In the genomic region with DNA sequence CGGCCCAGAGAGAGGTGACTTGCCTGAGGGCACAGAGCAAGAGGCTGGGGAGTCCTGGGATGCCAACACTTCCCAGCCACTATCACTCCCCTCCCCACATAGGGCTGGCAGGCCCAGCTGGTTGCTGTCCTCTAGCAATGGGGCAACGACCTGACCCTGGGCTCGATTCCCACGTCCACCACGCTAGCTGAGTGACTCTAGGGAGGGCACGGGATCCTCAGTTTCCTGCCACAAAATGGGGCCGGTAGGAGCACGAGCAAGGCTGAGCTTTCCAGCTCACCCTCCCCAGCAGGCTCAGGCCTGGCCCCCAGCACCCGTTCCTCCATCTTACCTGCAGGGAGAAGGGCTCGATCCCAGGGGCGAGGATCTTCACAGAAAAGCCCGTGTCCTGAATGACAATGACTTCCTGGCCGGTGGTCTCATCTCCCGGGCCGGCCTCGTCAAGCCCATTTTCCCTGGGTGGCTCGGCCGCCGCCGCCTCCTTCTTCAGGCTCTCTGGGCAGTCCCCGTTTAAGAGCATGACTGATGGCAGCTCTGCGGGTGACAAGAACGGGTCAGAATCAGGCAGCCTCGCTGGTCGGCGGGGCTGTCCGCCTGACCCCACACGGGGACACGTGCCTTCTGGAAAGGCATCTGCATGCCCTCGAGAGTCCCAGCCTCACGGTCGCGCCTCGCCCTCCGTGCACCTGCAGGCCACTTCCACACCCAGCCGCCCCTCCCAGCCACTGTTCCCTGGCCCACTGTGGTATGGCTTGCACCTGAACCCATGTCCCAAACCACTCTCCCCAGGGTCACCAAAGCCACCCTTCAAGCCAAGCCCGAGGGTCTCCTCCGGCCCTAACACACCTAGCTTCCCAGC, we compare ENCODE assay signal across 23 cellular contexts. TPM values are rescaled to one million over a fixed set of nuclear protein-coding genes. Genes with fewer than 3 reads are reported as not detected.
A peak's percentile ranks its signal among the peaks of the same experiment; 100 is the strongest.
DNase-seq lines count a peak whose midpoint lies in the region; ATAC-seq and TF ChIP-seq lines count a peak whose summit lies in the region.
"Had no signal": no experiment of that assay in that cellular context is flagged by ENCODE, and none has a peak within 500 bp of the region (broad histone marks: within the 10 kb centered on the region; RNA-seq: fewer than 3 reads in every experiment).

No MANE protein-coding gene starts in this region.

- TF ChIP-seq EP300 in ovary (IDR thresholded peaks at IDR 0.05): no peak

- H3K9me3 ChIP-seq in H9 (ENCODE audit: control insufficient read depth, low read depth, low read length): no peaks in the 10 kb centered on the region
- no peaks in the 10 kb centered on the region for H3K9me3 ChIP-seq in ovary
- H3K9me3 ChIP-seq: prostate gland, testis had no signal

- no peak overlapping the region for H2BK20ac ChIP-seq in H9 (ENCODE audit: low read depth, low read length, poor library complexity, severe bottlenecking)

- no peak for DNase-seq in CD14-positive monocyte (ENCODE audit: low spot score)
- DNase-seq in H9: no peak
- peak; percentile 9 for DNase-seq in epidermal melanocyte (ENCODE audit: insufficient read length, low spot score)
- DNase-seq in ovary: peak in 3 of 5 donors; percentile 10 to 29 (median 26)
- no peak for DNase-seq in HCEC 1CT
- DNase-seq in GOT3 (lab: John Stamatoyannopoulos, UW): no peak
- no peak for DNase-seq in immature natural killer cell
- DNase-seq: activated CD4-positive, CD25-positive, alpha-beta regulatory T cell treated with anti-CD3 and anti-CD28 coated beads, Interleukin-2, amount 50 U/mL, for 72 hours; activated CD8-positive, alpha-beta memory T cell treated with anti-CD3 and anti-CD28 coated beads for 24 hours; amygdala; CD4-positive, alpha-beta memory T cell; DMS53; effector CD8-positive, alpha-beta T cell; mesenchymal stem cell; naive thymus-derived CD4-positive, alpha-beta T cell; NCI-H187; T1000; testis had no signal

- H2AK5ac ChIP-seq in H9 (ENCODE audit: insufficient read length, low read length): no peak overlapping the region

- ATAC-seq in HG03039 (IDR thresholded peaks at IDR 0.05; ENCODE audit: unreplicated experiment): no peak
- ATAC-seq: naive thymus-derived CD4-positive, alpha-beta T cell had no signal

- no peak overlapping the region for H4K5ac ChIP-seq in H9 (ENCODE audit: insufficient read length, low read depth, low read length)

- no peaks in the 10 kb centered on the region for H3K79me1 ChIP-seq in H9 (ENCODE audit: insufficient read depth, low read depth, low read length, poor library complexity, severe bottlenecking)

- H3K27me3 Mint-ChIP-seq in CD14-positive monocyte (ENCODE audit: low read depth in 3 of 3): no peaks in the 10 kb centered on the region
- H3K27me3 Mint-ChIP-seq in H9 (ENCODE audit: low read depth): no peaks in the 10 kb centered on the region
- H3K27me3 Mint-ChIP-seq in immature natural killer cell (ENCODE audit: low read depth in 3 of 3): peaks cover 1 to 4% (median 2%) of the 10 kb centered on the region in 3 donors
- H3K27me3 Mint-ChIP-seq: CD4-positive, alpha-beta memory T cell; IgD-negative memory B cell; naive thymus-derived CD4-positive, alpha-beta T cell had no signal

- H2BK120ac ChIP-seq in H9 (ENCODE audit: low read depth, low read length, poor library complexity, severe bottlenecking): no peak overlapping the region

- H4K20me1 ChIP-seq in H9 (ENCODE audit: control insufficient read depth, insufficient read depth, insufficient read length): no peaks in the 10 kb centered on the region

- H3K79me2 ChIP-seq in H9 (ENCODE audit: insufficient read depth, low read length): peaks cover 6% of the 10 kb centered on the region; the same call in 1 of the 2 replicates

- H4K91ac ChIP-seq in H9 (ENCODE audit: insufficient read length, low read depth, low read length): no peak overlapping the region

- H3K4me3 Mint-ChIP-seq in CD14-positive monocyte: no peak overlapping the region
- H3K4me3 Mint-ChIP-seq in H9: 0 out of 5 replicates have a peak overlapping the region, but pooled peaks of 1 of the 2 experiments have one; percentile 38
- H3K4me3 Mint-ChIP-seq in immature natural killer cell: no peak overlapping the region
- H3K4me3 Mint-ChIP-seq: CD4-positive, alpha-beta memory T cell; naive thymus-derived CD4-positive, alpha-beta T cell had no signal

- no peak overlapping the region for H3K4ac ChIP-seq in H9 (ENCODE audit: low read depth, low read length)

- H3K36me3 Mint-ChIP-seq in CD14-positive monocyte (peaks cover 40 to 53% of the 10 kb centered on the region in 2 donors), H9 (ENCODE audit: insufficient read depth in 1 of 3, low read depth in 3 of 3) (peaks cover 3 to 39% (median 19%) of the 10 kb centered on the region in 3 experiments; a peak in 6 of 7 replicates), immature natural killer cell (peaks cover 0 to 7% (median 0%) of the 10 kb centered on the region in 3 donors)

- no peak overlapping the region for H3K4me2 ChIP-seq in H9 (ENCODE audit: insufficient read depth, insufficient read length, low read length)
- H3K4me2 ChIP-seq: PC-9 had no signal

- no peaks in the 10 kb centered on the region for H3K36me3 ChIP-seq in ovary

- no peak overlapping the region for H3K23ac ChIP-seq in H9 (ENCODE audit: insufficient read length, low read depth, low read length)

- H3K27me3 ChIP-seq in H9 (ENCODE audit: insufficient read depth, low read length) (no peaks in the 10 kb centered on the region), ovary (no peaks in the 10 kb centered on the region)
- H3K27me3 ChIP-seq: testis had no signal

- H3K56ac ChIP-seq in H9 (ENCODE audit: insufficient read length, low read depth, low read length): no peak overlapping the region

- no peak overlapping the region for H3K14ac ChIP-seq in H9 (ENCODE audit: insufficient read depth, low read length)

- no peak overlapping the region for H3K18ac ChIP-seq in H9 (ENCODE audit: insufficient read length, low read depth, low read length)

- peaks cover 12% of the 10 kb centered on the region for H3K4me1 Mint-ChIP-seq in CD14-positive monocyte
- H3K4me1 Mint-ChIP-seq in H9: peaks cover 23 to 35% of the 10 kb centered on the region in 2 experiments
- H3K4me1 Mint-ChIP-seq in immature natural killer cell: peaks cover 17 to 20% of the 10 kb centered on the region in 2 donors

- no peak for TF ChIP-seq POLR2A in ovary (IDR thresholded peaks at IDR 0.05)

- no peak overlapping the region for H2BK12ac ChIP-seq in H9 (ENCODE audit: insufficient read length, low read depth, low read length)

- H2AFZ ChIP-seq in H9 (ENCODE audit: low read length): no peak overlapping the region
- H2AFZ ChIP-seq: PC-9 had no signal

- H3K9ac ChIP-seq in H9 (ENCODE audit: extremely low read depth, insufficient read length, low read length): no peak overlapping the region

- H2BK15ac ChIP-seq in H9 (ENCODE audit: low read depth, low read length): no peak overlapping the region

- TF ChIP-seq CTCF in CD14-positive monocyte (IDR thresholded peaks at IDR 0.05) (no peak), H9 (conservative IDR thresholded peaks at IDR 0.05) (no peak), ovary (IDR thresholded peaks at IDR 0.05) (no peak)

- intact Hi-C loops in CD14-positive monocyte (cut with micrococcal nuclease) (no loop called here), ovary (cut with DNase I) (loop anchor here in 1 of 4 donors (10.0 kb wide), 1 partner anchor 109 kb away; a partner anchor contains a TSS)

- no peak overlapping the region for H2BK5ac ChIP-seq in H9 (ENCODE audit: insufficient read length, low read length)

- H3K4me1 ChIP-seq in H9 (ENCODE audit: insufficient read depth, low read length) (no peaks in the 10 kb centered on the region; the same call in 1 of the 2 replicates), ovary (ENCODE audit: insufficient read depth) (peaks cover 11% of the 10 kb centered on the region)

- H3K9me3 Mint-ChIP-seq in CD14-positive monocyte (no peaks in the 10 kb centered on the region), H9 (no peaks in the 10 kb centered on the region), immature natural killer cell (no peaks in the 10 kb centered on the region)
- H3K9me3 Mint-ChIP-seq: CD4-positive, alpha-beta memory T cell; IgD-negative memory B cell; naive thymus-derived CD4-positive, alpha-beta T cell had no signal

- no CpG with 5 or more reads among the region's 38 CpGs for WGBS in H9 (ENCODE audit: extremely low coverage, insufficient read length, low lambda C conversion rate)
- 80 to 84% (median 82%) methylated on average over 34 to 38 of the region's 38 CpGs for WGBS in ovary, 3 donors

- no peaks in the 10 kb centered on the region for H3K23me2 ChIP-seq in H9 (ENCODE audit: insufficient read length, low read depth, low read length, poor library complexity, severe bottlenecking)

- H3K27ac Mint-ChIP-seq in CD14-positive monocyte (peak overlapping the region in 4 of 7 donors; percentile 30 to 53 (median 34)), H9 (peak overlapping the region in 2 of 3 experiments; percentile 72 to 91; a peak in 3 of 7 replicates), immature natural killer cell (no peak overlapping the region)

- H4K8ac ChIP-seq in H9 (replicated peaks; ENCODE audit: insufficient read length, low read depth, low read length): no peak overlapping the region

- no peak overlapping the region for H3K4me3 ChIP-seq in ovary
- H3K4me3 ChIP-seq: PC-9, prostate gland, testis had no signal

- no peak overlapping the region for H3K27ac ChIP-seq in H9 (ENCODE audit: insufficient read length, low read depth, low read length)
- H3K27ac ChIP-seq in ovary: no peak overlapping the region
- H3K27ac ChIP-seq: HL-60, PC-9, prostate gland, testis had no signal

- no peak overlapping the region for H3T11ph ChIP-seq in H9 (ENCODE audit: low read length)

RNA-seq across cellular contexts. Expression of a gene that starts 7.3 kb away (rescaled TPM):
- polyA plus RNA-seq in CD14-positive monocyte: 1 to 10 TPM; 1.6 to 4.2 TPM
- total RNA-seq in H9 (2021): 91.3 and 97.0 TPM in 2 replicates
- total RNA-seq in ovary: 10 to 100 TPM; 19.6 to 57.9 (median 46.6) TPM
- polyA plus RNA-seq in ovary: 10 to 100 TPM; 11.5 to 19.6 TPM
- polyA plus RNA-seq in immature natural killer cell: 10 to 100 TPM in 1 of 3 donors, 1 to 10 TPM in 2; 4.6 to 11.6 (median 7.4) TPM

RNA-seq across cellular contexts. Expression of a gene that starts 45.2 kb away (rescaled TPM):
- polyA plus RNA-seq in CD14-positive monocyte (not detected), ovary (under 1 TPM; 0.07 TPM), immature natural killer cell (not detected)
- total RNA-seq in H9 (2021) (7.1 and 8.0 TPM in 2 replicates), ovary (1 to 10 TPM in 1 of 7 donors, under 1 TPM in 6; 0.08 to 1.1 (median 0.24) TPM)
- polyA plus RNA-seq: CD4-positive, alpha-beta memory T cell; IgD-negative memory B cell; naive thymus-derived CD4-positive, alpha-beta T cell had no signal

Comparison
In these comparisons a context has a peak if more than half of its experiments do, and no peak if none do; other contexts are left out.
1. DNase-seq: peak in epidermal melanocyte (single experiment) and ovary (3 of 5); none in CD14-positive monocyte (single experiment), H9 (single experiment), HCEC 1CT (single experiment), GOT3 (single experiment) and immature natural killer cell (0 of 3).
2. H3K27ac Mint-ChIP-seq: peak in CD14-positive monocyte (4 of 7) and H9 (2 of 3); none in immature natural killer cell (0 of 6).